In genomic region chr6:112043032-112044007, GRCh38 we compare ENCODE assay signal across 1 cellular context.
TF ChIP-seq lines count a peak whose summit lies in the region.

No MANE protein-coding gene starts in this region.

TF ChIP-seq in IMR-90, 13 proteins besides CTCF, POLR2A, EP300 and RAD21 (continued from another document):
- TF ChIP-seq ELK1 (IDR thresholded peaks at IDR 0.05; ENCODE audit: borderline replicate concordance, low read depth, low read length), result no peak
